Comparison of ENCODE assay signal across 9 cellular contexts in the genomic region with DNA sequence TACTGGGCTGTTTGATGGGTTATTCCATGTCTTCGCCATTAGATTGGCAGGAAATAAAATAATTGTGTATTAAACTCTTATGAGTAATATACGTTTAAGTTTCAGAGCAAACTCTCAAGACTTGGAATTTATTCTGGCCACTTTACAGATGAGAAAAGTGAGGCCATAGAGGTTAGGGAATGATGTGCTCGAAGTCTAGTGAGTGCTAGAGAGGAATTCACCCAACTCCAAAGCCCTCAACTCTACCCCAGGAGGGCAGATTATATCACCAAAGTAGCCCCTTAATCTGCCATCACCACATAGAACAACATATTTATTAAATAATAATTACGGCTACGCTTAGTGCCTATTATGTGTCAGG. TPM values are rescaled to one million over a fixed set of nuclear protein-coding genes. Genes with fewer than 3 reads are reported as not detected.
A peak's percentile ranks its signal among the peaks of the same experiment; 100 is the strongest.
DNase-seq lines count a peak whose midpoint lies in the region; ATAC-seq and TF ChIP-seq lines count a peak whose summit lies in the region.
"Had no signal": no experiment of that assay in that cellular context is flagged by ENCODE, and none has a peak within 500 bp of the region (broad histone marks: within the 10 kb centered on the region; RNA-seq: fewer than 3 reads in every experiment).

No MANE protein-coding gene starts in this region.

- CTCF ChIA-PET in CD8-positive, alpha-beta memory T cell (lab: Charles Lee), result interaction anchor here (0.9 to 1.4 kb wide), 6 partner anchors 14 to 133 kb away, joined by 3 to 5 read pairs (median 3); a partner anchor contains a TSS
- CTCF ChIA-PET in Panc1 (lab: Charles Lee), result interaction anchor here (1.3 kb wide), 1 partner anchor 124 kb away, joined by 5 read pairs; no protein-coding TSS in a partner anchor

- DNase-seq in CD8-positive, alpha-beta memory T cell, result no peak
- no peak for DNase-seq in Panc1 (ENCODE audit: low read depth, low spot score)
- DNase-seq in epithelial cell of esophagus (ENCODE audit: low read depth), result no peak
- DNase-seq in osteoblast (ENCODE audit: insufficient read length, low spot score, missing footprints), result peak; percentile 73
- no peak for DNase-seq in NAMALWA (ENCODE audit: low spot score)
- DNase-seq in NCI-H1436 (lab: John Stamatoyannopoulos, UW), result no peak
- DNase-seq in NCI-H1436 treated with DMSO at 0.1 percent for 48 hours (lab: John Stamatoyannopoulos, UW), result no peak

- H4K20me1 ChIP-seq in osteoblast (ENCODE audit: insufficient read depth, low read length), result peaks cover 6% of the 10 kb centered on the region

- H3K9me3 Mint-ChIP-seq in CD8-positive, alpha-beta memory T cell, result no peaks in the 10 kb centered on the region

- POLR2A ChIA-PET in CD8-positive, alpha-beta memory T cell (lab: Charles Lee), result interaction anchor here (0.6 to 1.5 kb wide), 4 partner anchors 22 to 626 kb away, joined by 3 to 12 read pairs (median 3); a partner anchor contains a TSS
- POLR2A ChIA-PET in Panc1 (lab: Charles Lee), result no interaction called here

- peaks cover 23 to 34% (median 33%) of the 10 kb centered on the region in 3 donors for H3K4me1 Mint-ChIP-seq in CD8-positive, alpha-beta memory T cell

- H3K79me2 ChIP-seq in osteoblast (ENCODE audit: insufficient read depth, low read length), result peaks cover 44% of the 10 kb centered on the region

- H3K4me2 ChIP-seq in osteoblast (ENCODE audit: insufficient read depth, low read length), result peak overlapping the region; percentile 85

- peaks cover 9 to 13% of the 10 kb centered on the region in 2 donors for H3K27me3 Mint-ChIP-seq in CD8-positive, alpha-beta memory T cell

- H3K27ac ChIP-seq in CD8-positive, alpha-beta memory T cell (ENCODE audit: low read depth, low read length), result peak overlapping the region; percentile 90
- peak overlapping the region; percentile 85 for H3K27ac ChIP-seq in Panc1 (ENCODE audit: low read length)
- H3K27ac ChIP-seq in osteoblast (ENCODE audit: low read depth, low read length), result peak overlapping the region; percentile 88

- no peaks in the 10 kb centered on the region for H3K27me3 ChIP-seq in CD8-positive, alpha-beta memory T cell (ENCODE audit: insufficient read depth, low read length, poor library complexity, severe bottlenecking)
- H3K27me3 ChIP-seq in Panc1 (ENCODE audit: control insufficient read depth, insufficient read depth, low read length) (no peaks in the 10 kb centered on the region), osteoblast (ENCODE audit: insufficient read depth, low read length) (no peaks in the 10 kb centered on the region)

- TF ChIP-seq CTCF in Panc1 (IDR thresholded peaks at IDR 0.05) (no peak), epithelial cell of esophagus (IDR thresholded peaks at IDR 0.05; ENCODE audit: insufficient read depth, low read depth, low read length, missing control alignments) (no peak), osteoblast (IDR thresholded peaks at IDR 0.05; ENCODE audit: extremely low read depth, low read depth, low read length) (no peak)

- peaks cover 13% of the 10 kb centered on the region for H3K4me1 ChIP-seq in CD8-positive, alpha-beta memory T cell (ENCODE audit: insufficient read depth, low read length)
- H3K4me1 ChIP-seq in Panc1 (ENCODE audit: control insufficient read depth, insufficient read depth, low read length) (peaks cover 11% of the 10 kb centered on the region; the same call in 1 of the 2 replicates), osteoblast (ENCODE audit: insufficient read depth, low read length) (no peaks in the 10 kb centered on the region)

- H3K4me3 ChIP-seq in CD8-positive, alpha-beta memory T cell (ENCODE audit: low read length), result peak overlapping the region; percentile 76
- H3K4me3 ChIP-seq in Panc1 (ENCODE audit: low read depth in 2 of 2, low read length in 2 of 2), result peak overlapping the region; percentile 88 to 93
- H3K4me3 ChIP-seq in epithelial cell of esophagus (ENCODE audit: low read length), result peak overlapping the region; percentile 95
- H3K4me3 ChIP-seq in osteoblast (ENCODE audit: insufficient read depth, low read length), result peak overlapping the region; percentile 93

- TSS peak; percentile 98 for BruUV-seq in Panc1 (replicated peaks; lab: Mats Ljungman, UMichigan)

- peak overlapping the region; percentile 81 to 96 (median 85) for H3K4me3 Mint-ChIP-seq in CD8-positive, alpha-beta memory T cell

- peak overlapping the region; percentile 72 to 99 (median 92) for H3K27ac Mint-ChIP-seq in CD8-positive, alpha-beta memory T cell

- in situ Hi-C loops in Panc1 (cut with HindIII; ENCODE audit: low pct_unique_long_range_greater_than_20kb, low sequenced_read_pairs), result no loop called here

- no peaks in the 10 kb centered on the region for H3K9me3 ChIP-seq in CD8-positive, alpha-beta memory T cell (ENCODE audit: low read length)
- H3K9me3 ChIP-seq in Panc1 (ENCODE audit: control insufficient read depth, insufficient read depth, low read depth, low read length) (no peaks in the 10 kb centered on the region), osteoblast (ENCODE audit: low read depth, low read length) (no peaks in the 10 kb centered on the region)

- H2AFZ ChIP-seq in osteoblast (ENCODE audit: low read length), result peak overlapping the region; percentile 99

- intact Hi-C loops in Panc1 (cut with micrococcal nuclease; ENCODE audit: unreplicated experiment), result no loop called here

- H3K36me3 Mint-ChIP-seq in CD8-positive, alpha-beta memory T cell, result peaks cover 0 to 19% (median under 1%) of the 10 kb centered on the region in 3 donors

- no peak for ATAC-seq in Panc1
- ATAC-seq in GM19455 (IDR thresholded peaks at IDR 0.05; ENCODE audit: unreplicated experiment), result no peak

- H3K36me3 ChIP-seq in CD8-positive, alpha-beta memory T cell (ENCODE audit: insufficient read depth, low read length), result no peaks in the 10 kb centered on the region
- H3K36me3 ChIP-seq in Panc1 (ENCODE audit: control insufficient read depth, insufficient read depth, low read length) (peaks cover 5% of the 10 kb centered on the region; the same call in 1 of the 2 replicates), osteoblast (ENCODE audit: insufficient read depth, low read length) (peaks cover 14% of the 10 kb centered on the region)

RNA-seq across cellular contexts. Expression of a gene that starts 0.4 kb away (rescaled TPM):
- 10 to 100 TPM; 21.3 to 23.3 TPM for total RNA-seq in CD8-positive, alpha-beta memory T cell
- polyA plus RNA-seq in CD8-positive, alpha-beta memory T cell, result 42.2 TPM
- total RNA-seq in Panc1 (2021; ENCODE audit: unreplicated experiment) (39.4 TPM), osteoblast (31.8 and 37.3 TPM in 2 replicates)
- polyA plus RNA-seq in Panc1 (2012; ENCODE audit: insufficient read length), result 33.4 TPM

RNA-seq across cellular contexts. Expression of a gene that starts 22.4 kb away (rescaled TPM):
- 1 to 10 TPM; 2.8 TPM for total RNA-seq in CD8-positive, alpha-beta memory T cell
- polyA plus RNA-seq in CD8-positive, alpha-beta memory T cell, result 1.7 TPM
- total RNA-seq in Panc1 (2021; ENCODE audit: unreplicated experiment) (4.4 TPM), osteoblast (0.36 and 1.5 TPM in 2 replicates)
- polyA plus RNA-seq in Panc1 (2012; ENCODE audit: insufficient read length), result 2.9 TPM

RNA-seq across cellular contexts. Expression of a gene that starts 44.0 kb away (rescaled TPM):
- total RNA-seq in CD8-positive, alpha-beta memory T cell, result not detected
- not detected for polyA plus RNA-seq in CD8-positive, alpha-beta memory T cell
- 3.0 TPM for total RNA-seq in Panc1 (2021; ENCODE audit: unreplicated experiment)
- 5.1 TPM for polyA plus RNA-seq in Panc1 (2012; ENCODE audit: insufficient read length)
- total RNA-seq in osteoblast, result under 0.01 TPM in 1 of 2 replicates, not detected in the other
- total RNA-seq: RPMI7951 had no signal
